ENCODE assay signal across 8 cellular contexts in the genomic region with DNA sequence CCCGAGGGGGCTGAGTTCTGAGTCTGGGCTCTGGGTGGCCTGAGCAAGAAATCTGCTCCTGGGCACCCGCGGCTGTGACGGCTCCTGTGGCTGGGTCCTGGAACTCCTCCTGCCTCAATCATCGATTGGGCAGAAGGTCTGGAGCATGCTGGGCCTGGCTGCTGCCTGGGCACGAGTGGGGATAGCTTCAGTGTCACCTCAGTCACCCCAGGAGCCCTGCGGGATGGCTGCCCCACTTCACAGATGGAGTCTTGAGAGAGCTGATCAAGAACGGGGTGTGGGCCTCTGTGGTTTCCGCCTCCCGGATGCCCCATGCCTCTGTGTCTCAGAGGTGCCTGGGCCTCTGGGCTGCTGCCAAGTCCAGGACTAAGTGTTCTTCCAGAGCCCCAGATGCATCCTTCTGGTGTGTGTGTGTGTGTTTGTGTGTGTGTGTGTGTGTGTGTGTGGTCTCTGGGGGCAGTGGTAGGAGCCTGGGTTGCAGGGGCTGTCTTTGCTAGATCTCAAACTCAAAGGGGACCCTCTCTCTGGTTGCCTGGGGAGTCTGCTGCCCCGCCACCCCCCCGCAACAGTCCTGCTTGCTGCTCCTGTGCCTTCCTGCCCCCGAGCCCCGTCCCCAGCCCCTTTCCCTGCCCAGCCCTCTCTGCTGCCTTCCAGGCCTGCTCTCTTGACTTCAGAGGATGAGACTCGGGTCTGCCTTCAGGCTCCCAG.
A peak's percentile ranks its signal among the peaks of the same experiment; 100 is the strongest.
DNase-seq lines count a peak whose midpoint lies in the region; ATAC-seq and FAIRE-seq lines count a peak whose summit lies in the region.

No MANE protein-coding gene starts in this region.

- H3K36me3 ChIP-seq in effector memory CD4-positive, alpha-beta T cell (ENCODE audit: control insufficient read depth, insufficient read depth, low read length) = no peaks in the 10 kb centered on the region

- H3K27me3 ChIP-seq in effector memory CD4-positive, alpha-beta T cell (replicated peaks; ENCODE audit: control insufficient read depth, insufficient read depth, low read length, poor library complexity, severe bottlenecking) = no peaks in the 10 kb centered on the region

- peak overlapping the region; percentile 26 for H3K4me3 ChIP-seq in effector memory CD4-positive, alpha-beta T cell (ENCODE audit: insufficient read depth, low read depth, low read length, poor library complexity, severe bottlenecking)

- peaks cover 73% of the 10 kb centered on the region for H3K4me1 ChIP-seq in effector memory CD4-positive, alpha-beta T cell (ENCODE audit: control insufficient read depth, insufficient read depth, low read length, poor library complexity, severe bottlenecking)

- no peak for DNase-seq in GM18507 (ENCODE audit: extremely low spot score, insufficient read length, low read depth)
- peak; percentile 18 for DNase-seq in activated CD4-positive, alpha-beta T cell treated with anti-CD3 and anti-CD28 coated beads for 24 hours (ENCODE audit: low read depth in 2 of 2)
- peak; percentile 62 to 65 (median 63) for DNase-seq in effector memory CD4-positive, alpha-beta T cell
- DNase-seq in stimulated activated CD4-positive, alpha-beta T cell treated with anti-CD3 and anti-CD28 coated beads, Interleukin-4, amount 100 ng/mL, for 1 hour = peak; percentile 46
- no peak for DNase-seq in RKO (ENCODE audit: low spot score)
- no peak for DNase-seq in DMS153 (lab: John Stamatoyannopoulos, UW)
- DNase-seq in substantia nigra (lab: John Stamatoyannopoulos, UW) = no peak

- no peaks in the 10 kb centered on the region for H3K9me3 ChIP-seq in effector memory CD4-positive, alpha-beta T cell (ENCODE audit: control insufficient read depth, low read length)

- no peak for ATAC-seq in HG03520 (IDR thresholded peaks at IDR 0.05; ENCODE audit: unreplicated experiment)

- H3K27ac ChIP-seq in effector memory CD4-positive, alpha-beta T cell (ENCODE audit: insufficient read depth, low read length, poor library complexity, severe bottlenecking) = peak overlapping the region; percentile 69
- no peak overlapping the region for H3K27ac ChIP-seq in substantia nigra (ENCODE audit: low read depth, low read length, poor library complexity, severe bottlenecking)

- peak; percentile 66 for FAIRE-seq in GM18507 (lab: Jason Lieb, UNC)

Comparison
In these comparisons a context has a peak if more than half of its experiments do, and no peak if none do; other contexts are left out.
1. DNase-seq: peak in activated CD4-positive, alpha-beta T cell treated with anti-CD3 and anti-CD28 coated beads for 24 hours (2 of 2), effector memory CD4-positive, alpha-beta T cell (3 of 3) and stimulated activated CD4-positive, alpha-beta T cell treated with anti-CD3 and anti-CD28 coated beads, Interleukin-4, amount 100 ng/mL, for 1 hour (single experiment); none in GM18507 (single experiment), RKO (single experiment), DMS153 (single experiment) and substantia nigra (0 of 49).